ENCODE assay signal across 1 cellular context in genomic region chr20:62134735-62135231, GRCh38.
TF ChIP-seq lines count a peak whose summit lies in the region.

No MANE protein-coding gene starts in this region.

TF ChIP-seq in HepG2, 621 proteins besides CTCF, POLR2A, EP300 and RAD21 (continued from another document and continues in another):
- TF ChIP-seq NCOR1 (IDR thresholded peaks at IDR 0.05; ENCODE audit: borderline replicate concordance, low read length) (peak; percentile 47; the same call in 1 of the 2 replicates), ZNF33B (CRISPR knock-in tag; IDR thresholded peaks at IDR 0.05) (no peak), ZBTB38 (CRISPR knock-in tag; IDR thresholded peaks at IDR 0.05) (peak; percentile 94), SOX5 (CRISPR knock-in tag; IDR thresholded peaks at IDR 0.05; ENCODE audit: borderline replicate concordance) (peak; percentile 91), NFYB (CRISPR knock-in tag; IDR thresholded peaks at IDR 0.05) (no peak), PPARG (CRISPR knock-in tag; conservative IDR thresholded peaks at IDR 0.05) (no peak), ZSCAN25 (CRISPR knock-in tag; IDR thresholded peaks at IDR 0.05) (0 out of 2 replicates have a peak, but pooled peaks have one; percentile 58), ZHX1 (CRISPR knock-in tag; IDR thresholded peaks at IDR 0.05; ENCODE audit: low read depth) (0 out of 2 replicates have a peak, but pooled peaks have one; percentile 66), FOXM1 (CRISPR knock-in tag; IDR thresholded peaks at IDR 0.05) (no peak), ZNF263 (CRISPR knock-in tag; IDR thresholded peaks at IDR 0.05) (no peak), POLR2AphosphoS5 (IDR thresholded peaks at IDR 0.05; ENCODE audit: low read depth, low read length) (no peak; the same call in none of the 2 replicates), ZNF570 (CRISPR knock-in tag; IDR thresholded peaks at IDR 0.05; ENCODE audit: borderline replicate concordance) (0 out of 2 replicates have a peak, but pooled peaks have one; percentile 36), ZNF317 (CRISPR knock-in tag; IDR thresholded peaks at IDR 0.05) (peak; percentile 45; the same call in 1 of the 2 replicates), HMG20A (CRISPR knock-in tag; IDR thresholded peaks at IDR 0.05; ENCODE audit: borderline replicate concordance) (0 out of 2 replicates have a peak, but pooled peaks have one; percentile 18), ZZZ3 (CRISPR knock-in tag; IDR thresholded peaks at IDR 0.05; ENCODE audit: borderline replicate concordance) (no peak), ZBTB7A (CRISPR knock-in tag; IDR thresholded peaks at IDR 0.05) (no peak), SOX13 (IDR thresholded peaks at IDR 0.05) (no peak; the same call in 1 of the 2 replicates), SOX13 (CRISPR knock-in tag; conservative IDR thresholded peaks at IDR 0.05 in 1 of 2, IDR thresholded peaks at IDR 0.05 in 1 of 2) (peak in 1 of 2 experiments; percentile 90; a peak in 2 of 4 replicates), ZNF207 (IDR thresholded peaks at IDR 0.05; ENCODE audit: borderline replicate concordance) (no peak), ZNF891 (CRISPR knock-in tag; IDR thresholded peaks at IDR 0.05) (peak; percentile 64; the same call in 1 of the 2 replicates), SPEN (CRISPR knock-in tag; IDR thresholded peaks at IDR 0.05; ENCODE audit: low read depth) (peak; percentile 72), ZSCAN9 (CRISPR knock-in tag; IDR thresholded peaks at IDR 0.05; ENCODE audit: borderline replicate concordance) (peak; percentile 24; the same call in 1 of the 2 replicates), ZNF607 (CRISPR knock-in tag; IDR thresholded peaks at IDR 0.05; ENCODE audit: borderline replicate concordance) (peak; percentile 37; the same call in 1 of the 2 replicates), HNF4G (IDR thresholded peaks at IDR 0.05; ENCODE audit: borderline replicate concordance, low read depth, low read length) (peak; percentile 47; the same call in 1 of the 2 replicates), HNF4G (CRISPR knock-in tag; IDR thresholded peaks at IDR 0.05; ENCODE audit: borderline replicate concordance, low read depth) (no peak), YEATS4 (CRISPR knock-in tag; IDR thresholded peaks at IDR 0.05; ENCODE audit: borderline replicate concordance) (peak; percentile 44; the same call in 1 of the 2 replicates), ZFP82 (CRISPR knock-in tag; IDR thresholded peaks at IDR 0.05; ENCODE audit: borderline replicate concordance) (no peak), KDM6A (CRISPR knock-in tag; IDR thresholded peaks at IDR 0.05; ENCODE audit: low read depth) (no peak), ASH2L (IDR thresholded peaks at IDR 0.05; ENCODE audit: insufficient read length, low read depth, low read length) (peak; percentile 37), NAIF1 (CRISPR knock-in tag; IDR thresholded peaks at IDR 0.05; ENCODE audit: borderline replicate concordance) (no peak), ZNF704 (CRISPR knock-in tag; IDR thresholded peaks at IDR 0.05; ENCODE audit: borderline replicate concordance) (no peak; the same call in 1 of the 2 replicates), MIXL1 (CRISPR knock-in tag; IDR thresholded peaks at IDR 0.05) (peak; percentile 64; the same call in 1 of the 2 replicates)
- TF ChIP-seq, protein P1, sequence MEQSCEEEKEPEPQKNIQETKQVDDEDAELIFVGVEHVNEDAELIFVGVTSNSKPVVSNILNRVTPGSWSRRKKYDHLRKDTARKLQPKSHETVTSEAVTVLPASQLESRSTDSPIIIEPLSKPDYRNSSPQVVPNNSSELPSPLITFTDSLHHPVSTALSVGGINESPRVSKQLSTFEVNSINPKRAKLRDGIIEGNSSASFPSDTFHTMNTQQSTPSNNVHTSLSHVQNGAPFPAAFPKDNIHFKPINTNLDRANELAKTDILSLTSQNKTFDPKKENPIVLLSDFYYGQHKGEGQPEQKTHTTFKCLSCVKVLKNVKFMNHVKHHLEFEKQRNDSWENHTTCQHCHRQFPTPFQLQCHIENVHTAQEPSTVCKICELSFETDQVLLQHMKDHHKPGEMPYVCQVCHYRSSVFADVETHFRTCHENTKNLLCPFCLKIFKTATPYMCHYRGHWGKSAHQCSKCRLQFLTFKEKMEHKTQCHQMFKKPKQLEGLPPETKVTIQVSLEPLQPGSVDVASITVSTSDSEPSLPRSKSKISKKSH (CRISPR knock-in tag; IDR thresholded peaks at IDR 0.05; ENCODE audit: borderline replicate concordance): peak; percentile 83; the same call in 1 of the 2 replicates
- TF ChIP-seq, protein P2, sequence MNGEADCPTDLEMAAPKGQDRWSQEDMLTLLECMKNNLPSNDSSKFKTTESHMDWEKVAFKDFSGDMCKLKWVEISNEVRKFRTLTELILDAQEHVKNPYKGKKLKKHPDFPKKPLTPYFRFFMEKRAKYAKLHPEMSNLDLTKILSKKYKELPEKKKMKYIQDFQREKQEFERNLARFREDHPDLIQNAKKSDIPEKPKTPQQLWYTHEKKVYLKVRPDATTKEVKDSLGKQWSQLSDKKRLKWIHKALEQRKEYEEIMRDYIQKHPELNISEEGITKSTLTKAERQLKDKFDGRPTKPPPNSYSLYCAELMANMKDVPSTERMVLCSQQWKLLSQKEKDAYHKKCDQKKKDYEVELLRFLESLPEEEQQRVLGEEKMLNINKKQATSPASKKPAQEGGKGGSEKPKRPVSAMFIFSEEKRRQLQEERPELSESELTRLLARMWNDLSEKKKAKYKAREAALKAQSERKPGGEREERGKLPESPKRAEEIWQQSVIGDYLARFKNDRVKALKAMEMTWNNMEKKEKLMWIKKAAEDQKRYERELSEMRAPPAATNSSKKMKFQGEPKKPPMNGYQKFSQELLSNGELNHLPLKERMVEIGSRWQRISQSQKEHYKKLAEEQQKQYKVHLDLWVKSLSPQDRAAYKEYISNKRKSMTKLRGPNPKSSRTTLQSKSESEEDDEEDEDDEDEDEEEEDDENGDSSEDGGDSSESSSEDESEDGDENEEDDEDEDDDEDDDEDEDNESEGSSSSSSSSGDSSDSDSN (CRISPR knock-in tag; IDR thresholded peaks at IDR 0.05): peak; percentile 87
- TF ChIP-seq, protein P3, sequence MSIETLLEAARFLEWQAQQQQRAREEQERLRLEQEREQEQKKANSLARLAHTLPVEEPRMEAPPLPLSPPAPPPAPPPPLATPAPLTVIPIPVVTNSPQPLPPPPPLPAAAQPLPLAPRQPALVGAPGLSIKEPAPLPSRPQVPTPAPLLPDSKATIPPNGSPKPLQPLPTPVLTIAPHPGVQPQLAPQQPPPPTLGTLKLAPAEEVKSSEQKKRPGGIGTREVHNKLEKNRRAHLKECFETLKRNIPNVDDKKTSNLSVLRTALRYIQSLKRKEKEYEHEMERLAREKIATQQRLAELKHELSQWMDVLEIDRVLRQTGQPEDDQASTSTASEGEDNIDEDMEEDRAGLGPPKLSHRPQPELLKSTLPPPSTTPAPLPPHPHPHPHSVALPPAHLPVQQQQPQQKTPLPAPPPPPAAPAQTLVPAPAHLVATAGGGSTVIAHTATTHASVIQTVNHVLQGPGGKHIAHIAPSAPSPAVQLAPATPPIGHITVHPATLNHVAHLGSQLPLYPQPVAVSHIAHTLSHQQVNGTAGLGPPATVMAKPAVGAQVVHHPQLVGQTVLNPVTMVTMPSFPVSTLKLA (IDR thresholded peaks at IDR 0.05): peak; percentile 28
- TF ChIP-seq, protein P4, sequence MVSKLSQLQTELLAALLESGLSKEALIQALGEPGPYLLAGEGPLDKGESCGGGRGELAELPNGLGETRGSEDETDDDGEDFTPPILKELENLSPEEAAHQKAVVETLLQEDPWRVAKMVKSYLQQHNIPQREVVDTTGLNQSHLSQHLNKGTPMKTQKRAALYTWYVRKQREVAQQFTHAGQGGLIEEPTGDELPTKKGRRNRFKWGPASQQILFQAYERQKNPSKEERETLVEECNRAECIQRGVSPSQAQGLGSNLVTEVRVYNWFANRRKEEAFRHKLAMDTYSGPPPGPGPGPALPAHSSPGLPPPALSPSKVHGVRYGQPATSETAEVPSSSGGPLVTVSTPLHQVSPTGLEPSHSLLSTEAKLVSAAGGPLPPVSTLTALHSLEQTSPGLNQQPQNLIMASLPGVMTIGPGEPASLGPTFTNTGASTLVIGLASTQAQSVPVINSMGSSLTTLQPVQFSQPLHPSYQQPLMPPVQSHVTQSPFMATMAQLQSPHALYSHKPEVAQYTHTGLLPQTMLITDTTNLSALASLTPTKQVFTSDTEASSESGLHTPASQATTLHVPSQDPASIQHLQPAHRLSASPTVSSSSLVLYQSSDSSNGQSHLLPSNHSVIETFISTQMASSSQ (IDR thresholded peaks at IDR 0.05; ENCODE audit: low read depth): no peak
- TF ChIP-seq, protein P4 (CRISPR knock-in tag; IDR thresholded peaks at IDR 0.05; ENCODE audit: borderline replicate concordance): peak; percentile 54; the same call in 1 of the 2 replicates
- TF ChIP-seq, protein P5, sequence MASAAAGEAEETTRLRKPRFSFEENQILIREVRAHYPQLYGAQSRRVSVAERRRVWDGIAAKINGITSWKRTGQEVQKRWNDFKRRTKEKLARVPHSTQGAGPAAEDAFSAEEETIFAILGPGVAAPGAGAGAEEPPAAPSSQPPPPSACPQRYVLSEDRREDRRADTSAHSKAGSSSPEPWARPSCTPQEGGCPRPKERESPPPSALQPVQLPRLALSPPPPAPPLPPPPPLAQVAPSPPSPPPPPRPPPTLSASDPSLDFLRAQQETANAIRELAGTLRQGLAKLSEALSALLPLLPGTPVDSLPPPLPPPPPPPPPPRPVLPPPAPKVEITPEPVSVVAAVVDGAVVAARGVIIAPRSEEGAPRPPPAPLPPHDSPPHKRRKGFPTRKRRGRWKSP (CRISPR knock-in tag; IDR thresholded peaks at IDR 0.05): peak; percentile 36; the same call in 1 of the 2 replicates
- TF ChIP-seq, protein P6, sequence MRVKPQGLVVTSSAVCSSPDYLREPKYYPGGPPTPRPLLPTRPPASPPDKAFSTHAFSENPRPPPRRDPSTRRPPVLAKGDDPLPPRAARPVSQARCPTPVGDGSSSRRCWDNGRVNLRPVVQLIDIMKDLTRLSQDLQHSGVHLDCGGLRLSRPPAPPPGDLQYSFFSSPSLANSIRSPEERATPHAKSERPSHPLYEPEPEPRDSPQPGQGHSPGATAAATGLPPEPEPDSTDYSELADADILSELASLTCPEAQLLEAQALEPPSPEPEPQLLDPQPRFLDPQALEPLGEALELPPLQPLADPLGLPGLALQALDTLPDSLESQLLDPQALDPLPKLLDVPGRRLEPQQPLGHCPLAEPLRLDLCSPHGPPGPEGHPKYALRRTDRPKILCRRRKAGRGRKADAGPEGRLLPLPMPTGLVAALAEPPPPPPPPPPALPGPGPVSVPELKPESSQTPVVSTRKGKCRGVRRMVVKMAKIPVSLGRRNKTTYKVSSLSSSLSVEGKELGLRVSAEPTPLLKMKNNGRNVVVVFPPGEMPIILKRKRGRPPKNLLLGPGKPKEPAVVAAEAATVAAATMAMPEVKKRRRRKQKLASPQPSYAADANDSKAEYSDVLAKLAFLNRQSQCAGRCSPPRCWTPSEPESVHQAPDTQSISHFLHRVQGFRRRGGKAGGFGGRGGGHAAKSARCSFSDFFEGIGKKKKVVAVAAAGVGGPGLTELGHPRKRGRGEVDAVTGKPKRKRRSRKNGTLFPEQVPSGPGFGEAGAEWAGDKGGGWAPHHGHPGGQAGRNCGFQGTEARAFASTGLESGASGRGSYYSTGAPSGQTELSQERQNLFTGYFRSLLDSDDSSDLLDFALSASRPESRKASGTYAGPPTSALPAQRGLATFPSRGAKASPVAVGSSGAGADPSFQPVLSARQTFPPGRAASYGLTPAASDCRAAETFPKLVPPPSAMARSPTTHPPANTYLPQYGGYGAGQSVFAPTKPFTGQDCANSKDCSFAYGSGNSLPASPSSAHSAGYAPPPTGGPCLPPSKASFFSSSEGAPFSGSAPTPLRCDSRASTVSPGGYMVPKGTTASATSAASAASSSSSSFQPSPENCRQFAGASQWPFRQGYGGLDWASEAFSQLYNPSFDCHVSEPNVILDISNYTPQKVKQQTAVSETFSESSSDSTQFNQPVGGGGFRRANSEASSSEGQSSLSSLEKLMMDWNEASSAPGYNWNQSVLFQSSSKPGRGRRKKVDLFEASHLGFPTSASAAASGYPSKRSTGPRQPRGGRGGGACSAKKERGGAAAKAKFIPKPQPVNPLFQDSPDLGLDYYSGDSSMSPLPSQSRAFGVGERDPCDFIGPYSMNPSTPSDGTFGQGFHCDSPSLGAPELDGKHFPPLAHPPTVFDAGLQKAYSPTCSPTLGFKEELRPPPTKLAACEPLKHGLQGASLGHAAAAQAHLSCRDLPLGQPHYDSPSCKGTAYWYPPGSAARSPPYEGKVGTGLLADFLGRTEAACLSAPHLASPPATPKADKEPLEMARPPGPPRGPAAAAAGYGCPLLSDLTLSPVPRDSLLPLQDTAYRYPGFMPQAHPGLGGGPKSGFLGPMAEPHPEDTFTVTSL (CRISPR knock-in tag; IDR thresholded peaks at IDR 0.05; ENCODE audit: borderline replicate concordance): peak; percentile 52; the same call in 1 of the 2 replicates
